In the genomic region with DNA sequence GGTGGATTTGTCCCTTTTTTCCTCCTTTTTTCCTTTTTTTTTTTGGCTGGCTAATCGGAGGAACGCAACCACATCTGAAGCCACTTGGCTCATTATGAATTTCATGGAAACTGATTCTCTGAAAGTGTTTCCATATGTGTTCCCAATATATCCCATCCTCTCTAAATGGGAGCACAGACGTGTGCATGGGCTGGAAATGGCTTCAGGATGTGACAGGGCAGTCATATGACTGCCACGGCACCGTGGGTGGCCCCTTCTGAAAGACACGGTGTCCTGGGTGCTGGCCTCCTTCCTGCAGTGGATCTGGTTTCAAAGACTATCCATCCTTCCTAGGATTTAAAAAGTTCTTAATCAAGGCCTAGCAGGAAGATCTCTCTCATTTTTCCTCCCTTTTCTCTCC, we compare ENCODE assay signal across 16 cellular contexts.
DNase-seq lines count a peak whose midpoint lies in the region; ATAC-seq and TF ChIP-seq lines count a peak whose summit lies in the region.
"Had no signal": no experiment of that assay in that cellular context is flagged by ENCODE, and none has a peak within 500 bp of the region (broad histone marks: within the 10 kb centered on the region; RNA-seq: fewer than 3 reads in every experiment).

No MANE protein-coding gene starts in this region.

- no peaks in the 10 kb centered on the region for H4K20me1 ChIP-seq in fibroblast of lung (ENCODE audit: control insufficient read depth, extremely low read depth, insufficient read depth, low read length)
- H4K20me1 ChIP-seq: BLaER1 had no signal

- H3K4me1 ChIP-seq in fibroblast of lung (ENCODE audit: control insufficient read depth, extremely low read depth, insufficient read depth, low read length) (peaks cover 4% of the 10 kb centered on the region), psoas muscle (no peaks in the 10 kb centered on the region)
- H3K4me1 ChIP-seq in naive thymus-derived CD4-positive, alpha-beta T cell (ENCODE audit: control insufficient read depth in 2 of 2, insufficient read depth in 2 of 2, low read length in 2 of 2): no peaks in the 10 kb centered on the region
- H3K4me1 ChIP-seq: BLaER1, spleen had no signal

- no peak overlapping the region for H3K4me3 Mint-ChIP-seq in naive thymus-derived CD4-positive, alpha-beta T cell
- H3K4me3 Mint-ChIP-seq: activated B cell treated with CpG ODN at 0.5 μM for 24 hours had no signal

- no peak overlapping the region for H3K27ac ChIP-seq in fibroblast of lung (ENCODE audit: insufficient read depth, low read length)
- H3K27ac ChIP-seq in psoas muscle: no peak overlapping the region
- H3K27ac ChIP-seq in naive thymus-derived CD4-positive, alpha-beta T cell (ENCODE audit: low read depth, low read length): no peak overlapping the region
- H3K27ac ChIP-seq: BLaER1, spleen had no signal

- no peak for TF ChIP-seq CTCF in AG09319 (IDR thresholded peaks at IDR 0.05; ENCODE audit: low read depth, low read length)
- no peak for TF ChIP-seq CTCF in HFF-Myc (IDR thresholded peaks at IDR 0.05; ENCODE audit: low read depth, low read length, missing control alignments)
- no peak for TF ChIP-seq CTCF in fibroblast of lung (conservative IDR thresholded peaks at IDR 0.05 in 1 of 2, IDR thresholded peaks at IDR 0.05 in 1 of 2; ENCODE audit: low read depth in 1 of 2, low read length in 2 of 2)
- TF ChIP-seq CTCF in psoas muscle (IDR thresholded peaks at IDR 0.05): no peak
- no peak for TF ChIP-seq CTCF in GM10248 (IDR thresholded peaks at IDR 0.05; ENCODE audit: control extremely low read depth, extremely low read depth, low read depth, missing control alignments)

- no peak overlapping the region for H3K9ac ChIP-seq in fibroblast of lung (ENCODE audit: insufficient read depth, low read length)
- H3K9ac ChIP-seq: BLaER1 had no signal

- H3K36me3 Mint-ChIP-seq in naive thymus-derived CD4-positive, alpha-beta T cell: peaks cover 0 to 21% (median 8%) of the 10 kb centered on the region in 5 donors

- H3K79me2 ChIP-seq in fibroblast of lung (ENCODE audit: control insufficient read depth, insufficient read depth, low read length): no peaks in the 10 kb centered on the region

- CTCF ChIA-PET in naive thymus-derived CD4-positive, alpha-beta T cell (lab: Charles Lee): no interaction called here
- CTCF ChIA-PET in GM10248 (lab: Yijun Ruan, JAX): no interaction called here

- intact Hi-C loops in psoas muscle (cut with DNase I): no loop called here
- intact Hi-C loops in naive thymus-derived CD4-positive, alpha-beta T cell (cut with micrococcal nuclease): no loop called here

- peak; percentile 59 to 95 (median 66) for ATAC-seq in psoas muscle
- ATAC-seq in naive thymus-derived CD4-positive, alpha-beta T cell: no peak

- peak; percentile 47 for DNase-seq in AG09319 (ENCODE audit: extremely low read depth, low read depth)
- peak; percentile 40 for DNase-seq in HFF-Myc (ENCODE audit: extremely low read depth, low read depth)
- DNase-seq in fibroblast of lung (ENCODE audit: low read depth in 2 of 2): no peak
- peak; percentile 50 to 82 for DNase-seq in psoas muscle
- no peak for DNase-seq in hypothalamus (lab: John Stamatoyannopoulos, UW)
- DNase-seq in naive thymus-derived CD4-positive, alpha-beta T cell: no peak
- DNase-seq in GM10248 (ENCODE audit: extremely low spot score): no peak
- no peak for DNase-seq in GF-D8 (lab: John Stamatoyannopoulos, UW)
- DNase-seq: activated B cell treated with CpG ODN at 0.5 μM for 24 hours, DMS79 treated with DMSO at 0.1 percent for 48 hours, MV-4-11, NCI-H2171 treated with DMSO at 0.1 percent for 48 hours, nucleus accumbens, spleen had no signal

- peak overlapping the region; percentile 33 for H2AFZ ChIP-seq in fibroblast of lung (ENCODE audit: low read length)

- H3K27me3 Mint-ChIP-seq in naive thymus-derived CD4-positive, alpha-beta T cell: no peaks in the 10 kb centered on the region

- POLR2A ChIA-PET in naive thymus-derived CD4-positive, alpha-beta T cell (lab: Charles Lee): no interaction called here
- POLR2A ChIA-PET in GM10248 (lab: Yijun Ruan, JAX): no interaction called here

- no peak overlapping the region for H3K4me2 ChIP-seq in fibroblast of lung (ENCODE audit: extremely low read depth, insufficient read depth, low read length)
- H3K4me2 ChIP-seq: BLaER1 had no signal

- H3K27me3 ChIP-seq in fibroblast of lung (ENCODE audit: control insufficient read depth, insufficient read depth, low read length) (no peaks in the 10 kb centered on the region), psoas muscle (ENCODE audit: insufficient read depth in 3 of 3, low read length in 2 of 3) (no peaks in the 10 kb centered on the region)
- no peaks in the 10 kb centered on the region for H3K27me3 ChIP-seq in naive thymus-derived CD4-positive, alpha-beta T cell (ENCODE audit: control insufficient read depth in 2 of 2, insufficient read depth in 2 of 2, low read length in 2 of 2)
- H3K27me3 ChIP-seq: BLaER1, spleen had no signal

- H3K36me3 ChIP-seq in fibroblast of lung (ENCODE audit: control insufficient read depth, insufficient read depth, low read length) (no peaks in the 10 kb centered on the region), psoas muscle (ENCODE audit: insufficient read depth in 1 of 2, low read depth in 1 of 2) (no peaks in the 10 kb centered on the region)
- H3K36me3 ChIP-seq in naive thymus-derived CD4-positive, alpha-beta T cell (ENCODE audit: control insufficient read depth in 2 of 3, insufficient read depth in 3 of 3, low read length in 3 of 3): no peaks in the 10 kb centered on the region
- H3K36me3 ChIP-seq: BLaER1, spleen had no signal

- H3K9me3 ChIP-seq in fibroblast of lung (ENCODE audit: control insufficient read depth, insufficient read depth, low read depth, low read length) (no peaks in the 10 kb centered on the region), psoas muscle (no peaks in the 10 kb centered on the region)
- H3K9me3 ChIP-seq in naive thymus-derived CD4-positive, alpha-beta T cell (ENCODE audit: control insufficient read depth in 2 of 3, low read length in 3 of 3): no peaks in the 10 kb centered on the region
- H3K9me3 ChIP-seq: BLaER1, spleen had no signal

- H3K4me1 Mint-ChIP-seq in naive thymus-derived CD4-positive, alpha-beta T cell: peaks cover 0 to 21% (median 5%) of the 10 kb centered on the region in 7 donors

- H3K9me3 Mint-ChIP-seq in naive thymus-derived CD4-positive, alpha-beta T cell: no peaks in the 10 kb centered on the region
- H3K9me3 Mint-ChIP-seq: activated B cell treated with CpG ODN at 0.5 μM for 24 hours had no signal

- peak overlapping the region in 1 of 9 donors; percentile 22 for H3K27ac Mint-ChIP-seq in naive thymus-derived CD4-positive, alpha-beta T cell
- H3K27ac Mint-ChIP-seq: activated B cell treated with CpG ODN at 0.5 μM for 24 hours had no signal

- no peak overlapping the region for H3K4me3 ChIP-seq in HFF-Myc (replicated peaks; ENCODE audit: low read depth, low read length)
- H3K4me3 ChIP-seq in fibroblast of lung (replicated peaks in 1 of 4; ENCODE audit: control extremely low read depth in 1 of 4, insufficient read depth in 1 of 4, low read depth in 3 of 4, low read length in 4 of 4): no peak overlapping the region
- H3K4me3 ChIP-seq in psoas muscle: no peak overlapping the region
- no peak overlapping the region for H3K4me3 ChIP-seq in naive thymus-derived CD4-positive, alpha-beta T cell (ENCODE audit: low read length)
- H3K4me3 ChIP-seq: BLaER1, lung, spleen had no signal

- 15 to 34% (median 18%) methylated on average over 6 of the region's 6 CpGs for WGBS in psoas muscle, 3 donors

Comparison
In these comparisons a context has a peak if more than half of its experiments do, and no peak if none do; other contexts are left out.
1. DNase-seq: peak in AG09319 (single experiment), HFF-Myc (single experiment) and psoas muscle (2 of 2); none in fibroblast of lung (0 of 2), hypothalamus (0 of 51), naive thymus-derived CD4-positive, alpha-beta T cell (0 of 9), GM10248 (single experiment) and GF-D8 (single experiment).